8 cellular contexts compared by ENCODE assay signal in the genomic region with DNA sequence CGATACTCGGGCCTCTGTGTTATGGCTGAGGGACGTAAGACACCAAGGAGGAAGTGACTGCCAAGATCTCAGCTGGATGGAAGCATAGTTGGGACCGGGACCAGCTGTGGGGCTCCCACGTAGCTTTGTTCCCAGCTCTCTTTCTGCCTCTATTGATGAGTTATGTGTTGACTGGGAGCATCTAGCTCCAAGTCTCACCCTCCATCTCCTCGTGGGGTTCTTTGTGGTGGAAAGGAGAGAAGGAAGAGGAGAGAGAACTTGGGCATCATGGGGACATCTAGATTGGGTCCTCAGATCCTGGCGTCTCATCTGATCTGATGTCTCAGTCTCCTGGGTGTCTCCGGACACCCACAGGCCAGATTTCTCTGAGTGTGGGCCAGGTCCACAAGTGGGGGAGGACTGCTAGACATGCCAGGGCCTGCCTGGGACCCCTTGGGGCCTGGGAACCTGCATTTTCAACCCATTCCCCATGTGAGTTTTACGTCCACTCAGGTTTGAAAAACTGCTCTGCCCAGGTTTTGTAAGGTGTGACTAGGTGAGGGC. TPM values are rescaled to one million over a fixed set of nuclear protein-coding genes. Genes with fewer than 3 reads are reported as not detected.
DNase-seq lines count a peak whose midpoint lies in the region; ATAC-seq lines count a peak whose summit lies in the region.

No MANE protein-coding gene starts in this region.

- H3K9me3 ChIP-seq in iPS DF 6.9 (ENCODE audit: control insufficient read depth, insufficient read depth, low read length) = no peaks in the 10 kb centered on the region

- H3K36me3 Mint-ChIP-seq in activated naive CD4-positive, alpha-beta T cell treated with anti-CD3 and anti-CD28 coated beads, Interleukin-2, amount 50 U/mL, for 24 hours = no peaks in the 10 kb centered on the region
- peaks cover 24% of the 10 kb centered on the region for H3K36me3 Mint-ChIP-seq in activated CD8-positive, alpha-beta T cell treated with anti-CD3 and anti-CD28 coated beads, Interleukin-2, amount 10 ng/mL, durations not matched to agents 7 days and 5 days (ENCODE audit: low read depth)

- POLR2A ChIA-PET in activated CD8-positive, alpha-beta T cell treated with anti-CD3 and anti-CD28 coated beads, Interleukin-2, amount 10 ng/mL, durations not matched to agents 7 days and 5 days (lab: Charles Lee) = interaction anchor here (0.6 to 1.5 kb wide), 4 partner anchors 9 to 186 kb away, joined by 3 to 8 read pairs (median 4); no protein-coding TSS in a partner anchor

- peak overlapping the region; percentile 93 for H3K27ac Mint-ChIP-seq in activated naive CD4-positive, alpha-beta T cell treated with anti-CD3 and anti-CD28 coated beads, Interleukin-2, amount 50 U/mL, for 24 hours
- peak overlapping the region; percentile 97 for H3K27ac Mint-ChIP-seq in activated CD8-positive, alpha-beta T cell treated with anti-CD3 and anti-CD28 coated beads, Interleukin-2, amount 10 ng/mL, durations not matched to agents 7 days and 5 days
- peak overlapping the region; percentile 98 to 99 for H3K27ac Mint-ChIP-seq in stimulated activated naive CD8-positive, alpha-beta T cell treated with anti-CD3 and anti-CD28 coated beads, Interleukin-15, amount 100 ng/mL, for 72 hours

- no peaks in the 10 kb centered on the region for H3K9me3 Mint-ChIP-seq in activated naive CD4-positive, alpha-beta T cell treated with anti-CD3 and anti-CD28 coated beads, Interleukin-2, amount 50 U/mL, for 24 hours
- H3K9me3 Mint-ChIP-seq in activated CD8-positive, alpha-beta T cell treated with anti-CD3 and anti-CD28 coated beads, Interleukin-2, amount 10 ng/mL, durations not matched to agents 7 days and 5 days (ENCODE audit: insufficient read depth) = no peaks in the 10 kb centered on the region
- H3K9me3 Mint-ChIP-seq in stimulated activated naive CD8-positive, alpha-beta T cell treated with anti-CD3 and anti-CD28 coated beads, Interleukin-15, amount 100 ng/mL, for 72 hours = no peaks in the 10 kb centered on the region

- H3K4me1 ChIP-seq in iPS DF 6.9 (ENCODE audit: control insufficient read depth, insufficient read depth, low read length) = peaks cover 2% of the 10 kb centered on the region; the same call in 1 of the 2 replicates

- H3K4me1 Mint-ChIP-seq in activated naive CD4-positive, alpha-beta T cell treated with anti-CD3 and anti-CD28 coated beads, Interleukin-2, amount 50 U/mL, for 24 hours = peaks cover 35% of the 10 kb centered on the region
- peaks cover 36% of the 10 kb centered on the region for H3K4me1 Mint-ChIP-seq in activated CD8-positive, alpha-beta T cell treated with anti-CD3 and anti-CD28 coated beads, Interleukin-2, amount 10 ng/mL, durations not matched to agents 7 days and 5 days (ENCODE audit: low read depth)
- H3K4me1 Mint-ChIP-seq in stimulated activated naive CD8-positive, alpha-beta T cell treated with anti-CD3 and anti-CD28 coated beads, Interleukin-15, amount 100 ng/mL, for 72 hours = peaks cover 44% of the 10 kb centered on the region

- peak overlapping the region; percentile 95 for H3K4me3 Mint-ChIP-seq in activated naive CD4-positive, alpha-beta T cell treated with anti-CD3 and anti-CD28 coated beads, Interleukin-2, amount 50 U/mL, for 24 hours
- peak overlapping the region; percentile 99 for H3K4me3 Mint-ChIP-seq in activated CD8-positive, alpha-beta T cell treated with anti-CD3 and anti-CD28 coated beads, Interleukin-2, amount 10 ng/mL, durations not matched to agents 7 days and 5 days
- peak overlapping the region; percentile 97 to 99 for H3K4me3 Mint-ChIP-seq in stimulated activated naive CD8-positive, alpha-beta T cell treated with anti-CD3 and anti-CD28 coated beads, Interleukin-15, amount 100 ng/mL, for 72 hours

- no CpG with 5 or more reads among the region's 9 CpGs for WGBS in iPS DF 6.9 (ENCODE audit: insufficient coverage, insufficient read length)

- H3K27me3 ChIP-seq in iPS DF 6.9 (ENCODE audit: control insufficient read depth, insufficient read depth, low read length) = no peaks in the 10 kb centered on the region

- 0 out of 2 replicates have a peak, but pooled peaks cover 2% of the 10 kb centered on the region for H3K36me3 ChIP-seq in iPS DF 6.9 (ENCODE audit: control insufficient read depth, insufficient read depth, low read length)

- H3K27ac ChIP-seq in iPS DF 6.9 (ENCODE audit: low read length) = no peak overlapping the region

- peak overlapping the region; percentile 96; the same call in 1 of the 2 replicates for H3K4me3 ChIP-seq in iPS DF 6.9 (ENCODE audit: low read length)

- DNase-seq in activated naive CD4-positive, alpha-beta T cell treated with anti-CD3 and anti-CD28 coated beads, Interleukin-2, amount 50 U/mL, for 16 hours = no peak
- no peak for DNase-seq in activated CD8-positive, alpha-beta T cell treated with anti-CD3 and anti-CD28 coated beads, Interleukin-2, amount 10 ng/mL, durations not matched to agents 7 days and 5 days
- DNase-seq in iPS DF 6.9 (ENCODE audit: low read depth, low spot score) = no peak
- no peak for DNase-seq in stimulated activated naive CD8-positive, alpha-beta T cell treated with anti-CD3 and anti-CD28 coated beads, Interleukin-15, amount 100 ng/mL, for 72 hours
- no peak for DNase-seq in hypothalamus (lab: John Stamatoyannopoulos, UW)
- no peak for DNase-seq in stimulated activated CD4-positive, alpha-beta T cell treated with anti-CD3 and anti-CD28 coated beads, Interleukin-4, amount 100 ng/mL, for 1 hour
- no peak for DNase-seq in NCI-H1694 (lab: John Stamatoyannopoulos, UW)

- CTCF ChIA-PET in activated CD8-positive, alpha-beta T cell treated with anti-CD3 and anti-CD28 coated beads, Interleukin-2, amount 10 ng/mL, durations not matched to agents 7 days and 5 days (lab: Charles Lee) = interaction anchor here (1.0 to 3.1 kb wide), 5 partner anchors 9 to 114 kb away, joined by 5 to 27 read pairs (median 6); no protein-coding TSS in a partner anchor

- H3K27me3 Mint-ChIP-seq in activated naive CD4-positive, alpha-beta T cell treated with anti-CD3 and anti-CD28 coated beads, Interleukin-2, amount 50 U/mL, for 24 hours = no peaks in the 10 kb centered on the region
- H3K27me3 Mint-ChIP-seq in activated CD8-positive, alpha-beta T cell treated with anti-CD3 and anti-CD28 coated beads, Interleukin-2, amount 10 ng/mL, durations not matched to agents 7 days and 5 days (ENCODE audit: low read depth) = no peaks in the 10 kb centered on the region
- H3K27me3 Mint-ChIP-seq in stimulated activated naive CD8-positive, alpha-beta T cell treated with anti-CD3 and anti-CD28 coated beads, Interleukin-15, amount 100 ng/mL, for 72 hours = no peaks in the 10 kb centered on the region

- no peak for ATAC-seq in activated CD8-positive, alpha-beta T cell treated with anti-CD3 and anti-CD28 coated beads, Interleukin-2, amount 10 ng/mL, durations not matched to agents 7 days and 5 days
- no peak for ATAC-seq in stimulated activated naive CD8-positive, alpha-beta T cell treated with anti-CD3 and anti-CD28 coated beads, Interleukin-15, amount 100 ng/mL, for 72 hours

RNA-seq across cellular contexts. Expression of gene MGRN1, which starts 1.1 kb away (rescaled TPM):
- 10 to 100 TPM; 77.3 to 80.6 TPM for total RNA-seq in activated CD8-positive, alpha-beta T cell treated with anti-CD3 and anti-CD28 coated beads, Interleukin-2, amount 10 ng/mL, durations not matched to agents 7 days and 5 days

RNA-seq across cellular contexts. Expression of gene UBALD1, which starts 11.0 kb away (rescaled TPM):
- 10 to 100 TPM; 15.0 to 18.9 TPM for total RNA-seq in activated CD8-positive, alpha-beta T cell treated with anti-CD3 and anti-CD28 coated beads, Interleukin-2, amount 10 ng/mL, durations not matched to agents 7 days and 5 days
